Comparison of ENCODE assay signal across 8 cellular contexts in the genomic region with DNA sequence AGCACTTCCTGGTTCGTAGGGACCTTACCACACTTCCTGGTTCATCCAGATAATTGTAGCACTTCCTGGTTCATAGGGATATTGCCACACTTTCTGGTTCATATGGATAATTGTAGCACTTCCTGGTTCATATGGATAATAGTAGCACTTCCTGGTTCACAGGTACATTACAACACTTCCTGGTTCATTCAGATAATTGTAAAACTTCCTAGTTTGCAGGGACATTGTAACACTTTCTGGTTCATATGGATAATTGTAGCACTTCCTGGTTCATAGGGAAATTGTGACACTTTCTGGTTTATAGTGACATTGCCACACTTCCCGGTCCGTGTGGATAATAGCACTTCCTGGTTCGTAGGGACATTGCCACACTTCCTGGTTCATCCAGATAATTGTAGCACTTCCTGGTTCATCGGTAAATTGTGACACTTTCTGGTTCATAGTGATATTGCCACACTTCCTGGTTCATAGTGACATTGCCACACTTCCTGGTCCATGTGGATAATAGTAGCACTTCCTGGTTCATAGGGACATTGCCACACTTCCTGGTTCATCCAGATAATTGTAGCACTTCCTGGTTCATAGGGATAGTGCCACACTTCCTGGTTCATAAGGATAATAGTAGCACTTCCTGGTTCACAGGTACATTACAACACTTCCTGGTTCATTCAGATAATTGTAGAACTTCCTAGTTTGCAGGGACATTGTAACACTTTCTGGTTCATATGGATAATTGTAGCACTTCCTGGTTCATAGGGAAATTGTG.
DNase-seq lines count a peak whose midpoint lies in the region; ATAC-seq and TF ChIP-seq lines count a peak whose summit lies in the region.
"Not testable (repeated sequence)": the region's sequence is repeated elsewhere in the genome, so short reads cannot be mapped to it uniquely, and the experiment has no call there.

No MANE protein-coding gene starts in this region.

- not testable (repeated sequence) for H3K4me1 ChIP-seq in PC-9 (replicated peaks; ENCODE audit: insufficient read depth); colonic mucosa; mucosa of descending colon (ENCODE audit: low read depth)

- not testable (repeated sequence) for H3K4me3 Mint-ChIP-seq in HFFc6

- CTCF ChIA-PET in PC-9 (lab: Charles Lee): not testable (repeated sequence)

- H3K27ac ChIP-seq in PC-9: peak overlapping the region; percentile 56
- peak overlapping the region; percentile 71 for H3K27ac ChIP-seq in colonic mucosa

- peaks cover 13% of the 10 kb centered on the region for H3K4me1 Mint-ChIP-seq in HFFc6 (ENCODE audit: low read depth)

- not testable (repeated sequence) for H3K9ac ChIP-seq in colonic mucosa (ENCODE audit: low read depth in 2 of 2, low read length in 2 of 2)

- H3K36me3 ChIP-seq in PC-9 (ENCODE audit: low read depth): peaks cover 21% of the 10 kb centered on the region; the same call in 1 of the 2 replicates
- not testable (repeated sequence) for H3K36me3 ChIP-seq in colonic mucosa; mucosa of descending colon (ENCODE audit: low read depth)

- not testable (repeated sequence) for H3K79me2 ChIP-seq in PC-9 (ENCODE audit: low read depth)

- intact Hi-C loops in PC-9 (cut with micrococcal nuclease; ENCODE audit: unreplicated experiment); colonic mucosa (cut with DNase I); mucosa of descending colon (cut with DNase I, micrococcal nuclease): not testable (repeated sequence)

- peak overlapping the region; percentile 31; the same call in 1 of the 2 replicates for H3K27ac Mint-ChIP-seq in HFFc6

- peaks cover 17% of the 10 kb centered on the region; the same call in 1 of the 2 replicates for H3F3A ChIP-seq in PC-9 (ENCODE audit: insufficient read depth, low read depth)

- DNase-seq in A172 (ENCODE audit: low spot score) (peak; percentile 83), mucosa of descending colon (peak in 1 of 3 donors; percentile 47)
- DNase-seq in HFFc6, PC-9, colonic mucosa: not testable (repeated sequence)
- DNase-seq in activated CD4-positive, alpha-beta T cell treated with anti-CD3 and anti-CD28 coated beads for 4 hours: peak; percentile 55 to 59
- DNase-seq in activated effector memory CD4-positive, alpha-beta T cell treated with Interleukin-2 at 50 U/mL for 16 hours: peak; percentile 40
- peak; percentile 35 for DNase-seq in stimulated activated CD4-positive, alpha-beta T cell treated with anti-CD3 and anti-CD28 coated beads, Interleukin-15, amount 100 ng/mL, for 24 hours

- H2AFZ ChIP-seq in PC-9: not testable (repeated sequence)

- H3K4me3 ChIP-seq in PC-9, colonic mucosa, mucosa of descending colon: not testable (repeated sequence)

- peak; percentile 26 for ATAC-seq in mucosa of descending colon

- H3K4me2 ChIP-seq in PC-9: not testable (repeated sequence)

- POLR2A ChIA-PET in PC-9 (lab: Charles Lee; ENCODE audit: unreplicated experiment): not testable (repeated sequence)

- not testable (repeated sequence) for H3K9me3 ChIP-seq in PC-9 (ENCODE audit: insufficient read depth, low read depth); colonic mucosa
- H3K9me3 ChIP-seq in mucosa of descending colon: peaks cover 16% of the 10 kb centered on the region

- not testable (repeated sequence) for H3K27me3 ChIP-seq in PC-9 (ENCODE audit: insufficient read depth, low read depth); colonic mucosa

- H4K20me1 ChIP-seq in PC-9 (ENCODE audit: insufficient read depth): not testable (repeated sequence)

- BruUV-seq in PC-9 (replicated peaks; lab: Mats Ljungman, UMichigan): not testable (repeated sequence)

- H3K9me2 ChIP-seq in PC-9 (ENCODE audit: insufficient read depth): not testable (repeated sequence)

- not testable (repeated sequence) for TF ChIP-seq CTCF in HFFc6 (IDR thresholded peaks at IDR 0.05); PC-9 (conservative IDR thresholded peaks at IDR 0.05); colonic mucosa (IDR thresholded peaks at IDR 0.05); mucosa of descending colon (IDR thresholded peaks at IDR 0.05)

- H3K9me3 Mint-ChIP-seq in HFFc6: not testable (repeated sequence)

- H3K36me3 Mint-ChIP-seq in HFFc6 (ENCODE audit: low read depth): peaks cover 69% of the 10 kb centered on the region

- H3K27me3 Mint-ChIP-seq in HFFc6 (ENCODE audit: insufficient read depth): not testable (repeated sequence)
